In the genomic region with DNA sequence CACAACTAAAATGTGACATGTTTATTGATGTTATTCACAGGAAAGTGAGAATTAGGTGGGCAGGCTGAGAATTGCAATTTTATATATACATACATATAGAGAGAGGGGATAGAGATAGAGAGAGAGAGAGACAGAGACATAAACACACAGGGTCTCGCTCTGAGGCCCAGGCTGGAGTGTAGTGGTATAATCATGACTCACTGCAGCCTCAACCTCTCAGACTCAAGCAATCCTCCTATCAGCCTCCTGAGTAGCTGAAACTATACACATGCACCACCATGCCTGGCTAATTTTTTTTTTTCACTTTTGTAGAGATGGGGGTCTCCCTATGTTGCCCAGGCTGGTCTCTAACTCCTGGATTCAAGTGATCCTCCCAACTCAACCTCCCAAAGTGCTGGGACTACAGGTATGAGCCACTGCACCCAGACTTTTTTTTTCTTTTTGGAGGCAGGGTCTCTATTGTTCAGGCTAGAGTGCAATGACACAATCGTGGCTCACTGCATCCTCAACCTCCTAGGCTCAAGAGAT, we compare ENCODE assay signal across 27 cellular contexts. TPM values are rescaled to one million over a fixed set of nuclear protein-coding genes. Genes with fewer than 3 reads are reported as not detected.
DNase-seq lines count a peak whose midpoint lies in the region; ATAC-seq, FAIRE-seq and TF ChIP-seq lines count a peak whose summit lies in the region.
"Had no signal": no experiment of that assay in that cellular context is flagged by ENCODE, and none has a peak within 500 bp of the region (broad histone marks: within the 10 kb centered on the region; RNA-seq: fewer than 3 reads in every experiment).

No MANE protein-coding gene starts in this region.

- H3K14ac ChIP-seq in neuronal stem cell (ENCODE audit: low read length), result no peak overlapping the region

- WGBS in neuronal stem cell (ENCODE audit: extremely low coverage in 2 of 2, insufficient read length in 2 of 2, insufficient replicate concordance in 1 of 2), 2 donors, result no CpG with 5 or more reads among the region's 2 CpGs

- H3K4me2 ChIP-seq in DND-41 (ENCODE audit: insufficient read depth, low read length), result no peak overlapping the region
- no peak overlapping the region for H3K4me2 ChIP-seq in neuronal stem cell (ENCODE audit: insufficient read depth, low read length, poor library complexity, severe bottlenecking)

- H3K36me3 ChIP-seq in DND-41 (ENCODE audit: insufficient read depth, low read length) (peaks cover 11% of the 10 kb centered on the region; the same call in 1 of the 2 replicates), neuronal stem cell (replicated peaks in 1 of 2; ENCODE audit: control insufficient read depth in 2 of 2, insufficient read depth in 2 of 2, low read length in 2 of 2) (peaks cover 0 to 4% of the 10 kb centered on the region in 2 donors)
- H3K36me3 ChIP-seq: ascending aorta had no signal

- no TSS peak for BruUV-seq in MCF 10A (replicated peaks; lab: Mats Ljungman, UMichigan)

- no peak overlapping the region for H4K8ac ChIP-seq in neuronal stem cell (ENCODE audit: low read depth, low read length)

- no peaks in the 10 kb centered on the region for H3K27me3 Mint-ChIP-seq in activated T-helper 17 cell treated with anti-CD3 and anti-CD28 coated beads, Interleukin-2, amount 50 U/mL, for 72 hours
- no peaks in the 10 kb centered on the region for H3K27me3 Mint-ChIP-seq in MCF 10A (ENCODE audit: insufficient read depth, unreplicated experiment)
- H3K27me3 Mint-ChIP-seq: CD4-positive, CD25-positive, alpha-beta regulatory T cell; natural killer cell treated with Interleukin-12 subunit alpha and Interleukin-12 subunit beta and Interleukin-15 and Interleukin-18, amount 100 ng/mL, for 72 hours; stimulated activated memory B cell treated with anti-CD40 and anti-IgM and Interleukin-4, amounts not matched to agents 10 μg/mL and 1 μg/mL and 100 μg/mL, for 72 hours had no signal

- peak overlapping the region; percentile 12 for H3K27ac Mint-ChIP-seq in activated T-helper 17 cell treated with anti-CD3 and anti-CD28 coated beads, Interleukin-2, amount 50 U/mL, for 72 hours
- H3K27ac Mint-ChIP-seq in MCF 10A (ENCODE audit: low read depth, unreplicated experiment), result no peak overlapping the region
- H3K27ac Mint-ChIP-seq: HFFc6; natural killer cell treated with Interleukin-12 subunit alpha and Interleukin-12 subunit beta and Interleukin-15 and Interleukin-18, amount 100 ng/mL, for 72 hours; stimulated activated memory B cell treated with anti-CD40 and anti-IgM and Interleukin-4, amounts not matched to agents 10 μg/mL and 1 μg/mL and 100 μg/mL, for 72 hours; WTC11 had no signal

- POLR2A ChIA-PET in MCF 10A (lab: Yijun Ruan, JAX), result no interaction called here

- peaks cover 5% of the 10 kb centered on the region for H3K4me1 Mint-ChIP-seq in activated T-helper 17 cell treated with anti-CD3 and anti-CD28 coated beads, Interleukin-2, amount 50 U/mL, for 72 hours
- H3K4me1 Mint-ChIP-seq in MCF 10A (ENCODE audit: insufficient read depth, unreplicated experiment), result no peaks in the 10 kb centered on the region

- no peak overlapping the region for H2BK15ac ChIP-seq in neuronal stem cell (ENCODE audit: low read length)

- no peak overlapping the region for H3K23ac ChIP-seq in neuronal stem cell (ENCODE audit: low read depth, low read length, poor library complexity)

- FAIRE-seq in H54 (lab: Jason Lieb, UNC), result peak; percentile 75

- H3K9me3 ChIP-seq in DND-41 (ENCODE audit: insufficient read depth, low read length, severe bottlenecking) (no peaks in the 10 kb centered on the region), neuronal stem cell (replicated peaks in 1 of 2; ENCODE audit: control insufficient read depth in 2 of 2, insufficient read depth in 1 of 2, low read depth in 1 of 2, low read length in 2 of 2) (no peaks in the 10 kb centered on the region)
- H3K9me3 ChIP-seq: ascending aorta, spleen, testis had no signal

- H2BK5ac ChIP-seq in neuronal stem cell (ENCODE audit: low read length), result no peak overlapping the region

- no peak overlapping the region for H2BK120ac ChIP-seq in neuronal stem cell (ENCODE audit: low read depth, low read length)

- H4K20me1 ChIP-seq in DND-41 (ENCODE audit: insufficient read depth, low read length), result no peaks in the 10 kb centered on the region

- no peaks in the 10 kb centered on the region for H3K27me3 ChIP-seq in DND-41 (ENCODE audit: insufficient read depth, low read length, poor library complexity)
- H3K27me3 ChIP-seq in foreskin keratinocyte, result no peaks in the 10 kb centered on the region
- H3K27me3 ChIP-seq in neuronal stem cell (ENCODE audit: control insufficient read depth in 3 of 3, insufficient read depth in 3 of 3, low read depth in 1 of 3, low read length in 3 of 3), result no peaks in the 10 kb centered on the region
- H3K27me3 ChIP-seq: ascending aorta, spleen, testis had no signal

- H4K91ac ChIP-seq in neuronal stem cell (ENCODE audit: low read depth, low read length, poor library complexity), result no peak overlapping the region

- TF ChIP-seq CTCF in DND-41 (IDR thresholded peaks at IDR 0.05; ENCODE audit: borderline replicate concordance, extremely low read depth, low read length, poor library complexity, severe bottlenecking) (no peak), foreskin keratinocyte (conservative IDR thresholded peaks at IDR 0.05) (no peak), MCF 10A (IDR thresholded peaks at IDR 0.05; ENCODE audit: unreplicated experiment) (no peak)

- H3K4me3 Mint-ChIP-seq in activated T-helper 17 cell treated with anti-CD3 and anti-CD28 coated beads, Interleukin-2, amount 50 U/mL, for 72 hours, result no peak overlapping the region
- H3K4me3 Mint-ChIP-seq in MCF 10A (ENCODE audit: unreplicated experiment), result no peak overlapping the region
- H3K4me3 Mint-ChIP-seq: CD4-positive, CD25-positive, alpha-beta regulatory T cell; HFFc6; natural killer cell treated with Interleukin-12 subunit alpha and Interleukin-12 subunit beta and Interleukin-15 and Interleukin-18, amount 100 ng/mL, for 72 hours; stimulated activated memory B cell treated with anti-CD40 and anti-IgM and Interleukin-4, amounts not matched to agents 10 μg/mL and 1 μg/mL and 100 μg/mL, for 72 hours; WTC11 had no signal

- no peak for DNase-seq in DND-41
- no peak for DNase-seq in H54 (ENCODE audit: insufficient read length, low spot score)
- peak in 1 of 2 donors; percentile 11 for DNase-seq in foreskin keratinocyte
- no peak for DNase-seq in neuronal stem cell (ENCODE audit: low spot score)
- DNase-seq in NCI-H524 treated with DMSO at 0.1 percent for 48 hours (lab: John Stamatoyannopoulos, UW), result no peak
- DNase-seq in MCF 10A (ENCODE audit: unreplicated experiment), result no peak
- DNase-seq: activated CD4-positive, alpha-beta T cell treated with anti-CD3 and anti-CD28 coated beads, Interleukin-2, amount 50 U/mL, for 4 hours; activated naive CD4-positive, alpha-beta T cell treated with Interleukin-2 at 50 U/mL for 16 hours; CD4-positive, CD25-positive, alpha-beta regulatory T cell; erythroblast; foreskin melanocyte; HFFc6; NCI-H1417 treated with DMSO at 0.1 percent for 48 hours; NCI-H2081 treated with DMSO at 0.1 percent for 48 hours; NCI-H82; right cardiac atrium; spleen; stimulated activated CD4-positive, alpha-beta T cell treated with anti-CD3 and anti-CD28 coated beads, Interleukin-2, amount 100 ng/mL, for 48 hours; T-helper 9 cell; testis had no signal

- H3K9me3 Mint-ChIP-seq in activated T-helper 17 cell treated with anti-CD3 and anti-CD28 coated beads, Interleukin-2, amount 50 U/mL, for 72 hours, result no peaks in the 10 kb centered on the region
- H3K9me3 Mint-ChIP-seq in MCF 10A (ENCODE audit: unreplicated experiment), result no peaks in the 10 kb centered on the region
- H3K9me3 Mint-ChIP-seq: CD4-positive, CD25-positive, alpha-beta regulatory T cell; HFFc6; natural killer cell treated with Interleukin-12 subunit alpha and Interleukin-12 subunit beta and Interleukin-15 and Interleukin-18, amount 100 ng/mL, for 72 hours; stimulated activated memory B cell treated with anti-CD40 and anti-IgM and Interleukin-4, amounts not matched to agents 10 μg/mL and 1 μg/mL and 100 μg/mL, for 72 hours; WTC11 had no signal

- TF ChIP-seq POLR2A in H54 (IDR thresholded peaks at IDR 0.05; ENCODE audit: low read depth, low read length), result no peak

- H3K36me3 Mint-ChIP-seq in activated T-helper 17 cell treated with anti-CD3 and anti-CD28 coated beads, Interleukin-2, amount 50 U/mL, for 72 hours (ENCODE audit: low read depth), result peaks cover 29% of the 10 kb centered on the region
- H3K36me3 Mint-ChIP-seq in MCF 10A (ENCODE audit: insufficient read depth, unreplicated experiment), result peaks cover 12% of the 10 kb centered on the region
- H3K36me3 Mint-ChIP-seq: natural killer cell treated with Interleukin-12 subunit alpha and Interleukin-12 subunit beta and Interleukin-15 and Interleukin-18, amount 100 ng/mL, for 72 hours had no signal

- H2AK5ac ChIP-seq in neuronal stem cell (ENCODE audit: low read depth, low read length), result no peak overlapping the region

- H3K4ac ChIP-seq in neuronal stem cell (ENCODE audit: low read length), result no peak overlapping the region

- H2AFZ ChIP-seq in DND-41 (ENCODE audit: low read depth, low read length), result no peak overlapping the region
- H2AFZ ChIP-seq in neuronal stem cell (ENCODE audit: low read length), result no peak overlapping the region
- H2AFZ ChIP-seq: parathyroid adenoma had no signal

- ATAC-seq in DND-41 (ENCODE audit: insufficient read depth, low read depth) (peak; percentile 14; the same call in 1 of the 3 replicates), foreskin keratinocyte (peak; percentile 41)
- ATAC-seq in activated T-helper 17 cell treated with anti-CD3 and anti-CD28 coated beads, Interleukin-2, amount 50 U/mL, for 72 hours (replicated peaks), result peak; percentile 32
- ATAC-seq: natural killer cell treated with Interleukin-12 subunit alpha and Interleukin-12 subunit beta and Interleukin-15 and Interleukin-18, amount 100 ng/mL, for 72 hours; right cardiac atrium; stimulated activated memory B cell treated with anti-CD40 and anti-IgM and Interleukin-4, amounts not matched to agents 10 μg/mL and 1 μg/mL and 100 μg/mL, for 72 hours; WTC11 had no signal

- CTCF ChIA-PET in MCF 10A (lab: Yijun Ruan, JAX), result no interaction called here

- H3K4me3 ChIP-seq in DND-41 (ENCODE audit: low read depth in 1 of 2, low read length in 2 of 2), result no peak overlapping the region
- H3K4me3 ChIP-seq in neuronal stem cell (ENCODE audit: low read length in 2 of 2), result no peak overlapping the region
- H3K4me3 ChIP-seq: ascending aorta, spleen, testis had no signal

- no peak overlapping the region for H2BK12ac ChIP-seq in neuronal stem cell (ENCODE audit: low read length)

- no peak overlapping the region for H3K18ac ChIP-seq in neuronal stem cell (ENCODE audit: low read length)

- no peaks in the 10 kb centered on the region for H3K79me2 ChIP-seq in DND-41 (ENCODE audit: insufficient read depth, low read length)

- no peaks in the 10 kb centered on the region for H3K4me1 ChIP-seq in DND-41 (ENCODE audit: insufficient read depth, low read length)
- peaks cover 10% of the 10 kb centered on the region for H3K4me1 ChIP-seq in foreskin keratinocyte
- H3K4me1 ChIP-seq in neuronal stem cell (ENCODE audit: control insufficient read depth in 2 of 2, insufficient read depth in 1 of 2, low read depth in 1 of 2, low read length in 2 of 2), result no peaks in the 10 kb centered on the region
- H3K4me1 ChIP-seq: parathyroid adenoma, testis had no signal

- no peak overlapping the region for H3K27ac ChIP-seq in DND-41 (ENCODE audit: low read length)
- no peak overlapping the region for H3K27ac ChIP-seq in foreskin keratinocyte
- no peak overlapping the region for H3K27ac ChIP-seq in neuronal stem cell (replicated peaks; ENCODE audit: low read length)
- H3K27ac ChIP-seq: ascending aorta, parathyroid adenoma, spleen, testis had no signal

- no peak overlapping the region for H3K9ac ChIP-seq in DND-41 (ENCODE audit: low read depth, low read length)
- H3K9ac ChIP-seq in neuronal stem cell (ENCODE audit: low read depth, low read length, poor library complexity), result no peak overlapping the region
- H3K9ac ChIP-seq: parathyroid adenoma had no signal

- H3K79me1 ChIP-seq in neuronal stem cell (ENCODE audit: low read depth, low read length), result no peaks in the 10 kb centered on the region

- intact Hi-C loops in MCF 10A (cut with micrococcal nuclease), result no loop called here

RNA-seq across cellular contexts. Expression of a gene that starts 49.1 kb away (rescaled TPM):
- 10 to 100 TPM; 36.6 to 54.6 TPM for total RNA-seq in activated T-helper 17 cell treated with anti-CD3 and anti-CD28 coated beads, Interleukin-2, amount 50 U/mL, for 72 hours
- total RNA-seq in foreskin keratinocyte (20.8 and 22.3 TPM in 2 replicates), MCF 10A (2022) (53.9 and 64.8 TPM in 2 replicates)
- polyA plus RNA-seq in foreskin keratinocyte, result 8.3 and 9.4 TPM in 2 replicates
- 37.4 TPM for polyA plus RNA-seq in neuronal stem cell (2013, experiment 1 of 2)
- polyA plus RNA-seq in neuronal stem cell (2013, experiment 2 of 2), result 37.2 TPM

RNA-seq across cellular contexts. Expression of a gene that starts 52.8 kb away (rescaled TPM):
- not detected for total RNA-seq in activated T-helper 17 cell treated with anti-CD3 and anti-CD28 coated beads, Interleukin-2, amount 50 U/mL, for 72 hours
- total RNA-seq in foreskin keratinocyte (not detected in 2 replicates), MCF 10A (2022) (not detected in 2 replicates)
- polyA plus RNA-seq in foreskin keratinocyte, result not detected in 2 replicates
- polyA plus RNA-seq in neuronal stem cell (2013, experiment 1 of 2), result 0.11 TPM
- 0.11 TPM for polyA plus RNA-seq in neuronal stem cell (2013, experiment 2 of 2)
- total RNA-seq: ascending aorta; CD4-positive, CD25-positive, alpha-beta regulatory T cell; G401; HFFc6; natural killer cell treated with Interleukin-12 subunit alpha and Interleukin-12 subunit beta and Interleukin-15 and Interleukin-18, amount 100 ng/mL, for 72 hours; right cardiac atrium had no signal
- polyA plus RNA-seq: right cardiac atrium, spleen had no signal
